1 cellular context compared by ENCODE assay signal in the genomic region with DNA sequence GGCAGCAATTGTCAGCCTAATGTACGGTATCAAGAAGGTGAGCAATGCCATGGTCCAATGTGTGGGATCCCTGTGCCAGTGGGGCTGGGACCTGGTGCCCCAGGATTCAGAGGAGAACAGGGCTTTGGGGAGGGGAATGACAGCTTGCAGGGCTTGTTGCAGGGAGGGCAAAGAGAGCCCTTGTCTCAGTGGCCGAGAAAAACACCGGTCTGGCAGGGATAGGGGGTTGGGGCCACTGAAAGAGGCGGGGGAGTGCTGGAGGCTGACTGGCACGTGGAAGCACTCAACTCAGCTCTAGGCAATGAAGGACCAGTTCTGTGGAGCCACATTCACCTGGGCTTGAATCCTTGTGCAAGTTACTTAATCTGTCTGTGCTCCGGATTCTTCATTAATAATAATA.
TF ChIP-seq lines count a peak whose summit lies in the region.

No MANE protein-coding gene starts in this region.

TF ChIP-seq in GM23338, 12 proteins besides CTCF, POLR2A, EP300 and RAD21 (continued from another document):
- TF ChIP-seq, protein P1, sequence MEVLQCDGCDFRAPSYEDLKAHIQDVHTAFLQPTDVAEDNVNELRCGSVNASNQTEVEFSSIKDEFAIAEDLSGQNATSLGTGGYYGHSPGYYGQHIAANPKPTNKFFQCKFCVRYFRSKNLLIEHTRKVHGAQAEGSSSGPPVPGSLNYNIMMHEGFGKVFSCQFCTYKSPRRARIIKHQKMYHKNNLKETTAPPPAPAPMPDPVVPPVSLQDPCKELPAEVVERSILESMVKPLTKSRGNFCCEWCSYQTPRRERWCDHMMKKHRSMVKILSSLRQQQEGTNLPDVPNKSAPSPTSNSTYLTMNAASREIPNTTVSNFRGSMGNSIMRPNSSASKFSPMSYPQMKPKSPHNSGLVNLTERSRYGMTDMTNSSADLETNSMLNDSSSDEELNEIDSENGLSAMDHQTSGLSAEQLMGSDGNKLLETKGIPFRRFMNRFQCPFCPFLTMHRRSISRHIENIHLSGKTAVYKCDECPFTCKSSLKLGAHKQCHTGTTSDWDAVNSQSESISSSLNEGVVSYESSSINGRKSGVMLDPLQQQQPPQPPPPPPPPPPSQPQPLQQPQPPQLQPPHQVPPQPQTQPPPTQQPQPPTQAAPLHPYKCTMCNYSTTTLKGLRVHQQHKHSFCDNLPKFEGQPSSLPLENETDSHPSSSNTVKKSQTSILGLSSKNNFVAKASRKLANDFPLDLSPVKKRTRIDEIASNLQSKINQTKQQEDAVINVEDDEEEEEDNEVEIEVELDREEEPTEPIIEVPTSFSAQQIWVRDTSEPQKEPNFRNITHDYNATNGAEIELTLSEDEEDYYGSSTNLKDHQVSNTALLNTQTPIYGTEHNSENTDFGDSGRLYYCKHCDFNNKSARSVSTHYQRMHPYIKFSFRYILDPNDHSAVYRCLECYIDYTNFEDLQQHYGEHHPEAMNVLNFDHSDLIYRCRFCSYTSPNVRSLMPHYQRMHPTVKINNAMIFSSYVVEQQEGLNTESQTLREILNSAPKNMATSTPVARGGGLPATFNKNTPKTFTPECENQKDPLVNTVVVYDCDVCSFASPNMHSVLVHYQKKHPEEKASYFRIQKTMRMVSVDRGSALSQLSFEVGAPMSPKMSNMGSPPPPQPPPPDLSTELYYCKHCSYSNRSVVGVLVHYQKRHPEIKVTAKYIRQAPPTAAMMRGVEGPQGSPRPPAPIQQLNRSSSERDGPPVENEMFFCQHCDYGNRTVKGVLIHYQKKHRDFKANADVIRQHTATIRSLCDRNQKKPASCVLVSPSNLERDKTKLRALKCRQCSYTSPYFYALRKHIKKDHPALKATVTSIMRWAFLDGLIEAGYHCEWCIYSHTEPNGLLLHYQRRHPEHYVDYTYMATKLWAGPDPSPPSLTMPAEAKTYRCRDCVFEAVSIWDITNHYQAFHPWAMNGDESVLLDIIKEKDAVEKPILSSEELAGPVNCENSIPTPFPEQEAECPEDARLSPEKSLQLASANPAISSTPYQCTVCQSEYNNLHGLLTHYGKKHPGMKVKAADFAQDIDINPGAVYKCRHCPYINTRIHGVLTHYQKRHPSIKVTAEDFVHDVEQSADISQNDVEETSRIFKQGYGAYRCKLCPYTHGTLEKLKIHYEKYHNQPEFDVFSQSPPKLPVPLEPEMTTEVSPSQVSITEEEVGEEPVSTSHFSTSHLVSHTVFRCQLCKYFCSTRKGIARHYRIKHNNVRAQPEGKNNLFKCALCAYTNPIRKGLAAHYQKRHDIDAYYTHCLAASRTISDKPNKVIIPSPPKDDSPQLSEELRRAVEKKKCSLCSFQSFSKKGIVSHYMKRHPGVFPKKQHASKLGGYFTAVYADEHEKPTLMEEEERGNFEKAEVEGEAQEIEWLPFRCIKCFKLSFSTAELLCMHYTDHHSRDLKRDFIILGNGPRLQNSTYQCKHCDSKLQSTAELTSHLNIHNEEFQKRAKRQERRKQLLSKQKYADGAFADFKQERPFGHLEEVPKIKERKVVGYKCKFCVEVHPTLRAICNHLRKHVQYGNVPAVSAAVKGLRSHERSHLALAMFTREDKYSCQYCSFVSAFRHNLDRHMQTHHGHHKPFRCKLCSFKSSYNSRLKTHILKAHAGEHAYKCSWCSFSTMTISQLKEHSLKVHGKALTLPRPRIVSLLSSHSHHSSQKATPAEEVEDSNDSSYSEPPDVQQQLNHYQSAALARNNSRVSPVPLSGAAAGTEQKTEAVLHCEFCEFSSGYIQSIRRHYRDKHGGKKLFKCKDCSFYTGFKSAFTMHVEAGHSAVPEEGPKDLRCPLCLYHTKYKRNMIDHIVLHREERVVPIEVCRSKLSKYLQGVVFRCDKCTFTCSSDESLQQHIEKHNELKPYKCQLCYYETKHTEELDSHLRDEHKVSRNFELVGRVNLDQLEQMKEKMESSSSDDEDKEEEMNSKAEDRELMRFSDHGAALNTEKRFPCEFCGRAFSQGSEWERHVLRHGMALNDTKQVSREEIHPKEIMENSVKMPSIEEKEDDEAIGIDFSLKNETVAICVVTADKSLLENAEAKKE (CRISPR knock-in tag; IDR thresholded peaks at IDR 0.05), result no peak
- TF ChIP-seq EZH2phosphoT487 (IDR thresholded peaks at IDR 0.05; ENCODE audit: unreplicated experiment), result no peak
